ENCODE assay signal across 8 cellular contexts in genomic region chr16:11497329-11497805, GRCh38.
DNase-seq lines count a peak whose midpoint lies in the region; ATAC-seq and TF ChIP-seq lines count a peak whose summit lies in the region.

No MANE protein-coding gene starts in this region.

- H3K9me3 ChIP-seq in right cardiac atrium (ENCODE audit: control insufficient read depth, low read length): no peaks in the 10 kb centered on the region
- no peaks in the 10 kb centered on the region for H3K9me3 ChIP-seq in psoas muscle
- no peaks in the 10 kb centered on the region for H3K9me3 ChIP-seq in CD4-positive, alpha-beta memory T cell (ENCODE audit: control insufficient read depth in 1 of 2, low read length in 2 of 2)

- no peaks in the 10 kb centered on the region for H3K27me3 Mint-ChIP-seq in CD4-positive, alpha-beta memory T cell

- H3K36me3 ChIP-seq in H7 (replicated peaks; ENCODE audit: control insufficient read depth, insufficient read depth, low read length) (no peaks in the 10 kb centered on the region), psoas muscle (ENCODE audit: insufficient read depth in 1 of 2, low read depth in 1 of 2) (no peaks in the 10 kb centered on the region)
- no peaks in the 10 kb centered on the region for H3K36me3 ChIP-seq in CD4-positive, alpha-beta memory T cell (ENCODE audit: insufficient read depth, low read length)

- POLR2A ChIA-PET in CD4-positive, alpha-beta memory T cell (lab: Charles Lee; ENCODE audit: partially characterized antibody): no interaction called here

- no peak overlapping the region for H3K4me3 ChIP-seq in H7 (ENCODE audit: insufficient read depth, low read depth, low read length)
- no peak overlapping the region for H3K4me3 ChIP-seq in right cardiac atrium (ENCODE audit: low read length)
- no peak overlapping the region for H3K4me3 ChIP-seq in psoas muscle
- H3K4me3 ChIP-seq in CD4-positive, alpha-beta memory T cell (ENCODE audit: low read length in 2 of 2): no peak overlapping the region

- intact Hi-C loops in right cardiac atrium (cut with DNase I) (no loop called here), psoas muscle (cut with DNase I) (loop anchor here in 1 of 2 donors (1.0 kb wide), 1 partner anchor 143 kb away; no protein-coding TSS in a partner anchor)
- intact Hi-C loops in CD4-positive, alpha-beta memory T cell (cut with micrococcal nuclease): no loop called here

- no peak overlapping the region for H3K4me3 Mint-ChIP-seq in CD4-positive, alpha-beta memory T cell

- H3K27ac ChIP-seq in right cardiac atrium (ENCODE audit: low read length) (peak overlapping the region; percentile 84), psoas muscle (peak overlapping the region; percentile 94)
- H3K27ac ChIP-seq in CD4-positive, alpha-beta memory T cell (ENCODE audit: low read depth, low read length): no peak overlapping the region

- H3K4me1 ChIP-seq in right cardiac atrium (ENCODE audit: control insufficient read depth, insufficient read depth, low read length) (peaks cover 8% of the 10 kb centered on the region), psoas muscle (peaks cover 40% of the 10 kb centered on the region)
- peaks cover 3% of the 10 kb centered on the region for H3K4me1 ChIP-seq in CD4-positive, alpha-beta memory T cell (ENCODE audit: insufficient read depth, low read length)

- no peaks in the 10 kb centered on the region for H3K27me3 ChIP-seq in H7 (ENCODE audit: control insufficient read depth, insufficient read depth, low read length)
- no peaks in the 10 kb centered on the region for H3K27me3 ChIP-seq in right cardiac atrium (ENCODE audit: control insufficient read depth, insufficient read depth)
- no peaks in the 10 kb centered on the region for H3K27me3 ChIP-seq in psoas muscle (ENCODE audit: insufficient read depth in 3 of 3, low read length in 2 of 3)
- H3K27me3 ChIP-seq in CD4-positive, alpha-beta memory T cell (ENCODE audit: insufficient read depth, low read length): no peaks in the 10 kb centered on the region

- H3K27ac Mint-ChIP-seq in CD4-positive, alpha-beta memory T cell: peak overlapping the region in 3 of 7 donors; percentile 42 to 77 (median 75)

- ATAC-seq in right cardiac atrium (peak; percentile 94 to 96), psoas muscle (peak; percentile 86 to 93 (median 90)), HG03469 (IDR thresholded peaks at IDR 0.05; ENCODE audit: unreplicated experiment) (no peak)

- H3K4me1 Mint-ChIP-seq in CD4-positive, alpha-beta memory T cell: peaks cover 5 to 31% (median 11%) of the 10 kb centered on the region in 4 donors

- TF ChIP-seq CTCF in AG09319 (IDR thresholded peaks at IDR 0.05; ENCODE audit: low read depth, low read length): peak; percentile 25
- no peak for TF ChIP-seq CTCF in psoas muscle (IDR thresholded peaks at IDR 0.05)

- CTCF ChIA-PET in CD4-positive, alpha-beta memory T cell (lab: Charles Lee; ENCODE audit: partially characterized antibody): interaction anchor here (0.6 to 1.5 kb wide), 2 partner anchors 101 to 145 kb away, joined by 3 read pairs; no protein-coding TSS in a partner anchor

- WGBS in right cardiac atrium: 11% methylated on average over 10 of the region's 10 CpGs
- 9 to 11% (median 10%) methylated on average over 10 of the region's 10 CpGs for WGBS in psoas muscle, 3 donors

- H3K36me3 Mint-ChIP-seq in CD4-positive, alpha-beta memory T cell: no peaks in the 10 kb centered on the region

- no peaks in the 10 kb centered on the region for H3K9me3 Mint-ChIP-seq in CD4-positive, alpha-beta memory T cell

- DNase-seq in AG09319 (ENCODE audit: extremely low read depth, low read depth) (peak; percentile 20), H7 (peak; percentile 86), NCI-H510A treated with DMSO at 0.1 percent for 48 hours (lab: John Stamatoyannopoulos, UW) (peak; percentile 76), anterior cingulate cortex (lab: John Stamatoyannopoulos, UW) (peak; percentile 18 to 97 (median 87)), right cardiac atrium (peak; percentile 90 to 96 (median 95)), psoas muscle (peak; percentile 92 to 96)
- DNase-seq in CD4-positive, alpha-beta memory T cell: no peak

Comparison
In these comparisons a context has a peak if more than half of its experiments do, and no peak if none do; other contexts are left out.
1. DNase-seq: peak in AG09319 (single experiment), H7 (single experiment), NCI-H510A treated with DMSO at 0.1 percent for 48 hours (single experiment), anterior cingulate cortex (58 of 58), right cardiac atrium (3 of 3) and psoas muscle (2 of 2); none in CD4-positive, alpha-beta memory T cell (0 of 5).